Comparison of ENCODE assay signal across 1 cellular context in genomic region chr16:32647562-32647961, GRCh38.
TF ChIP-seq lines count a peak whose summit lies in the region.
"Not testable (repeated sequence)": the region's sequence is repeated elsewhere in the genome, so short reads cannot be mapped to it uniquely, and the experiment has no call there.

No MANE protein-coding gene starts in this region.

TF ChIP-seq in K562, 482 proteins besides CTCF, POLR2A, EP300 and RAD21 (continued from another document):
- not testable (repeated sequence) for TF ChIP-seq CEBPG (CRISPR knock-in tag; IDR thresholded peaks at IDR 0.05)
- TF ChIP-seq CEBPG (tag; conservative IDR thresholded peaks at IDR 0.05 in 1 of 2, IDR thresholded peaks at IDR 0.05 in 1 of 2) (peak in 1 of 2 experiments; percentile 49; a peak in 1 of 4 replicates), TRIM24 (IDR thresholded peaks at IDR 0.05) (peak; percentile 93 to 99)
- TF ChIP-seq, protein P1, sequence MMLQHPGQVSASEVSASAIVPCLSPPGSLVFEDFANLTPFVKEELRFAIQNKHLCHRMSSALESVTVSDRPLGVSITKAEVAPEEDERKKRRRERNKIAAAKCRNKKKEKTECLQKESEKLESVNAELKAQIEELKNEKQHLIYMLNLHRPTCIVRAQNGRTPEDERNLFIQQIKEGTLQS (IDR thresholded peaks at IDR 0.05): peak; percentile 49
- TF ChIP-seq, protein P1 (CRISPR knock-in tag; conservative IDR thresholded peaks at IDR 0.05): not testable (repeated sequence)
